20 cellular contexts compared by ENCODE assay signal in genomic region chr9:131082774-131083512, GRCh38. TPM values are rescaled to one million over a fixed set of nuclear protein-coding genes. Genes with fewer than 3 reads are reported as not detected.
"Had no signal": no experiment of that assay in that cellular context is flagged by ENCODE, and none has a peak within 500 bp of the region (broad histone marks: within the 10 kb centered on the region; RNA-seq: fewer than 3 reads in every experiment).

No MANE protein-coding gene starts in this region.

- DNase-seq: activated B cell treated with CpG ODN at 0.5 μM for 24 hours; activated CD4-positive, alpha-beta memory T cell treated with anti-CD3 and anti-CD28 coated beads for 36 hours; activated CD4-positive, alpha-beta T cell treated with anti-CD3 and anti-CD28 coated beads for 4 hours; activated naive CD4-positive, alpha-beta T cell; activated naive CD8-positive, alpha-beta T cell treated with anti-CD3 and anti-CD28 coated beads, Interleukin-2, amount 10 ng/mL, durations not matched to agents 7 days and 5 days; amygdala; caudate nucleus; colonic mucosa; esophagus squamous epithelium; hippocampal formation; islet precursor cell; occipital lobe; posterior cingulate gyrus; retina; stimulated activated CD4-positive, alpha-beta T cell treated with anti-CD3 and anti-CD28 coated beads, Interleukin-2, amount 100 ng/mL, for 24 hours; stimulated activated naive CD4-positive, alpha-beta T cell treated with Interleukin-2 at 50 U/mL for 16 hours; tibial artery had no signal

- H3K36me3 Mint-ChIP-seq: activated CD4-positive, alpha-beta memory T cell treated with anti-CD3 and anti-CD28 coated beads for 36 hours; activated naive CD8-positive, alpha-beta T cell treated with anti-CD3 and anti-CD28 coated beads, Interleukin-2, amount 10 ng/mL, durations not matched to agents 7 days and 5 days had no signal

- H3K27me3 ChIP-seq: colonic mucosa, vagina had no signal

- H3K27me3 Mint-ChIP-seq: activated B cell treated with CpG ODN at 0.5 μM for 24 hours; activated CD4-positive, alpha-beta memory T cell treated with anti-CD3 and anti-CD28 coated beads for 36 hours; activated naive CD8-positive, alpha-beta T cell treated with anti-CD3 and anti-CD28 coated beads, Interleukin-2, amount 10 ng/mL, durations not matched to agents 7 days and 5 days had no signal

- ATAC-seq: activated T-helper 17 cell treated with anti-CD3 and anti-CD28 coated beads, Interleukin-2, amount 50 U/mL, for 72 hours; left lobe of liver had no signal

- H3K4me3 Mint-ChIP-seq: activated B cell treated with CpG ODN at 0.5 μM for 24 hours; activated CD4-positive, alpha-beta memory T cell treated with anti-CD3 and anti-CD28 coated beads for 36 hours; activated naive CD8-positive, alpha-beta T cell treated with anti-CD3 and anti-CD28 coated beads, Interleukin-2, amount 10 ng/mL, durations not matched to agents 7 days and 5 days; activated T-helper 17 cell treated with anti-CD3 and anti-CD28 coated beads, Interleukin-2, amount 50 U/mL, for 72 hours had no signal

- H3K4me1 ChIP-seq: colonic mucosa, esophagus squamous epithelium, tibial artery, vagina had no signal

- H3K4me3 ChIP-seq: colonic mucosa, esophagus squamous epithelium, tibial artery, vagina had no signal

- H3K4me1 Mint-ChIP-seq: activated B cell treated with CpG ODN at 0.5 μM for 24 hours; activated naive CD8-positive, alpha-beta T cell treated with anti-CD3 and anti-CD28 coated beads, Interleukin-2, amount 10 ng/mL, durations not matched to agents 7 days and 5 days; activated T-helper 17 cell treated with anti-CD3 and anti-CD28 coated beads, Interleukin-2, amount 50 U/mL, for 72 hours had no signal

- H3K9me3 ChIP-seq: colonic mucosa, esophagus squamous epithelium, tibial artery, vagina had no signal

- H3K27ac ChIP-seq: colonic mucosa, esophagus squamous epithelium, tibial artery, vagina had no signal

- H3K9me3 Mint-ChIP-seq: activated B cell treated with CpG ODN at 0.5 μM for 24 hours; activated CD4-positive, alpha-beta memory T cell treated with anti-CD3 and anti-CD28 coated beads for 36 hours; activated naive CD8-positive, alpha-beta T cell treated with anti-CD3 and anti-CD28 coated beads, Interleukin-2, amount 10 ng/mL, durations not matched to agents 7 days and 5 days; activated T-helper 17 cell treated with anti-CD3 and anti-CD28 coated beads, Interleukin-2, amount 50 U/mL, for 72 hours had no signal

- H3K27ac Mint-ChIP-seq: activated B cell treated with CpG ODN at 0.5 μM for 24 hours; activated CD4-positive, alpha-beta memory T cell treated with anti-CD3 and anti-CD28 coated beads for 36 hours; activated naive CD8-positive, alpha-beta T cell treated with anti-CD3 and anti-CD28 coated beads, Interleukin-2, amount 10 ng/mL, durations not matched to agents 7 days and 5 days; activated T-helper 17 cell treated with anti-CD3 and anti-CD28 coated beads, Interleukin-2, amount 50 U/mL, for 72 hours had no signal

- H3K36me3 ChIP-seq: colonic mucosa, esophagus squamous epithelium, tibial artery, vagina had no signal

RNA-seq across cellular contexts. Expression of gene AIF1L, which starts 13.4 kb away (rescaled TPM):
- total RNA-seq: activated B cell treated with CpG ODN at 0.5 μM for 24 hours had no signal
